22 cellular contexts compared by ENCODE assay signal in genomic region chr14:98167253-98167652, GRCh38.
DNase-seq lines count a peak whose midpoint lies in the region; ATAC-seq and TF ChIP-seq lines count a peak whose summit lies in the region.
"Had no signal": no experiment of that assay in that cellular context is flagged by ENCODE, and none has a peak within 500 bp of the region (broad histone marks: within the 10 kb centered on the region; RNA-seq: fewer than 3 reads in every experiment).

No MANE protein-coding gene starts in this region.

- no peaks in the 10 kb centered on the region for H3K27me3 Mint-ChIP-seq in activated CD4-positive, alpha-beta T cell treated with anti-CD3 and anti-CD28 coated beads, Interleukin-2, amount 10 ng/mL, durations not matched to agents 7 days and 5 days
- no peaks in the 10 kb centered on the region for H3K27me3 Mint-ChIP-seq in CD4-positive, alpha-beta T cell
- no peaks in the 10 kb centered on the region for H3K27me3 Mint-ChIP-seq in T-helper 17 cell
- H3K27me3 Mint-ChIP-seq in effector memory CD8-positive, alpha-beta T cell, result no peaks in the 10 kb centered on the region
- H3K27me3 Mint-ChIP-seq: B cell had no signal

- no peaks in the 10 kb centered on the region for H3F3A ChIP-seq in smooth muscle cell (ENCODE audit: low read depth)

- TF ChIP-seq CTCF in CD4-positive, alpha-beta T cell (IDR thresholded peaks at IDR 0.05), result no peak
- TF ChIP-seq CTCF in smooth muscle cell (IDR thresholded peaks at IDR 0.05; ENCODE audit: borderline replicate concordance, insufficient read depth, poor library complexity, severe bottlenecking), result no peak

- no peak for DNase-seq in activated CD4-positive, alpha-beta T cell treated with anti-CD3 and anti-CD28 coated beads, Interleukin-2, amount 10 ng/mL, durations not matched to agents 7 days and 5 days
- no peak for DNase-seq in activated CD4-positive, alpha-beta T cell treated with anti-CD3 and anti-CD28 coated beads for 4 hours
- no peak for DNase-seq in CD4-positive, alpha-beta T cell
- no peak for DNase-seq in T-helper 17 cell
- DNase-seq in effector memory CD8-positive, alpha-beta T cell, result no peak
- no peak for DNase-seq in LoVo (ENCODE audit: low spot score)
- DNase-seq in smooth muscle cell (lab: John Stamatoyannopoulos, UW; ENCODE audit: unreplicated experiment), result no peak
- DNase-seq: activated CD8-positive, alpha-beta memory T cell treated with anti-CD3 and anti-CD28 coated beads, Interleukin-2, amount 50 U/mL, for 48 hours; heart right ventricle; KBM-7; MV-4-11; NCI-H146; NCI-H2171 treated with DMSO at 0.1 percent for 48 hours; NCI-H524; nucleus accumbens; psoas muscle; SHP77 treated with DMSO at 0.1 percent for 48 hours; stimulated activated CD8-positive, alpha-beta memory T cell treated with anti-CD3 and anti-CD28 coated beads, Interleukin-4, amount 100 ng/mL, for 48 hours had no signal

- H4K20me1 ChIP-seq in smooth muscle cell (ENCODE audit: low read depth), result no peaks in the 10 kb centered on the region

- peaks cover 36% of the 10 kb centered on the region for H3K36me3 Mint-ChIP-seq in activated CD4-positive, alpha-beta T cell treated with anti-CD3 and anti-CD28 coated beads, Interleukin-2, amount 10 ng/mL, durations not matched to agents 7 days and 5 days (ENCODE audit: low read depth)
- peaks cover 13% of the 10 kb centered on the region for H3K36me3 Mint-ChIP-seq in CD4-positive, alpha-beta T cell (ENCODE audit: low read depth)
- H3K36me3 Mint-ChIP-seq in T-helper 17 cell (ENCODE audit: low read depth), result peaks cover 3% of the 10 kb centered on the region
- no peaks in the 10 kb centered on the region for H3K36me3 Mint-ChIP-seq in effector memory CD8-positive, alpha-beta T cell (ENCODE audit: insufficient read depth)

- H3K27me3 ChIP-seq in CD4-positive, alpha-beta T cell (ENCODE audit: control insufficient read depth, insufficient read depth, low read length), result no peaks in the 10 kb centered on the region
- no peaks in the 10 kb centered on the region for H3K27me3 ChIP-seq in smooth muscle cell (ENCODE audit: low read depth)

- H3K27ac ChIP-seq in CD4-positive, alpha-beta T cell (ENCODE audit: low read depth, low read length), result peak overlapping the region; percentile 64
- no peak overlapping the region for H3K27ac ChIP-seq in smooth muscle cell (ENCODE audit: low read depth)
- H3K27ac ChIP-seq: A549, psoas muscle had no signal

- no peaks in the 10 kb centered on the region for H3K79me2 ChIP-seq in smooth muscle cell (ENCODE audit: low read depth)

- H3K4me1 ChIP-seq in smooth muscle cell (ENCODE audit: low read depth), result no peaks in the 10 kb centered on the region
- H3K4me1 ChIP-seq: A549, psoas muscle had no signal

- H3K4me3 Mint-ChIP-seq in activated CD4-positive, alpha-beta T cell treated with anti-CD3 and anti-CD28 coated beads, Interleukin-2, amount 10 ng/mL, durations not matched to agents 7 days and 5 days, result peak overlapping the region; percentile 21
- H3K4me3 Mint-ChIP-seq in CD4-positive, alpha-beta T cell, result peak overlapping the region; percentile 64
- peak overlapping the region; percentile 58 for H3K4me3 Mint-ChIP-seq in T-helper 17 cell
- H3K4me3 Mint-ChIP-seq in effector memory CD8-positive, alpha-beta T cell, result peak overlapping the region in 1 of 2 donors; percentile 63
- H3K4me3 Mint-ChIP-seq: B cell had no signal

- ATAC-seq in CD4-positive, alpha-beta T cell (ENCODE audit: poor library complexity), result peak; percentile 55
- ATAC-seq in T-helper 17 cell, result peak; percentile 39
- ATAC-seq in effector memory CD8-positive, alpha-beta T cell (replicated peaks), result no peak
- no peak for ATAC-seq in GM21529 (IDR thresholded peaks at IDR 0.05; ENCODE audit: unreplicated experiment)
- ATAC-seq: A549, heart right ventricle, Panc1, psoas muscle had no signal

- peaks cover 89% of the 10 kb centered on the region for H3K4me1 Mint-ChIP-seq in activated CD4-positive, alpha-beta T cell treated with anti-CD3 and anti-CD28 coated beads, Interleukin-2, amount 10 ng/mL, durations not matched to agents 7 days and 5 days
- peaks cover 99% of the 10 kb centered on the region for H3K4me1 Mint-ChIP-seq in CD4-positive, alpha-beta T cell (ENCODE audit: low read depth)
- H3K4me1 Mint-ChIP-seq in T-helper 17 cell, result peaks cover 55% of the 10 kb centered on the region
- H3K4me1 Mint-ChIP-seq in effector memory CD8-positive, alpha-beta T cell (ENCODE audit: low read depth in 2 of 2), result peaks cover 42 to 49% of the 10 kb centered on the region in 2 donors
- H3K4me1 Mint-ChIP-seq: B cell had no signal

- peaks cover 27% of the 10 kb centered on the region for H3K9me3 Mint-ChIP-seq in activated CD4-positive, alpha-beta T cell treated with anti-CD3 and anti-CD28 coated beads, Interleukin-2, amount 10 ng/mL, durations not matched to agents 7 days and 5 days
- H3K9me3 Mint-ChIP-seq in CD4-positive, alpha-beta T cell, result peaks cover 3% of the 10 kb centered on the region
- no peaks in the 10 kb centered on the region for H3K9me3 Mint-ChIP-seq in effector memory CD8-positive, alpha-beta T cell

- WGBS in smooth muscle cell (ENCODE audit: low lambda C conversion rate), result 88% methylated on average over 9 of the region's 9 CpGs

- no peak overlapping the region for H3K9ac ChIP-seq in smooth muscle cell (ENCODE audit: low read depth)

- H3K36me3 ChIP-seq in smooth muscle cell (ENCODE audit: low read depth), result no peaks in the 10 kb centered on the region
- H3K36me3 ChIP-seq: heart right ventricle had no signal

- peak overlapping the region; percentile 94 for H3K27ac Mint-ChIP-seq in activated CD4-positive, alpha-beta T cell treated with anti-CD3 and anti-CD28 coated beads, Interleukin-2, amount 10 ng/mL, durations not matched to agents 7 days and 5 days
- peak overlapping the region; percentile 93 for H3K27ac Mint-ChIP-seq in CD4-positive, alpha-beta T cell
- peak overlapping the region; percentile 100 for H3K27ac Mint-ChIP-seq in T-helper 17 cell
- H3K27ac Mint-ChIP-seq in effector memory CD8-positive, alpha-beta T cell, result peak overlapping the region; percentile 79 to 89
- H3K27ac Mint-ChIP-seq: B cell had no signal

- POLR2A ChIA-PET in activated CD4-positive, alpha-beta T cell treated with anti-CD3 and anti-CD28 coated beads, Interleukin-2, amount 10 ng/mL, durations not matched to agents 7 days and 5 days (lab: Charles Lee), result no interaction called here
- POLR2A ChIA-PET in CD4-positive, alpha-beta T cell (lab: Charles Lee), result interaction anchor here (0.6 to 13.1 kb wide), 11 partner anchors 22 to 1105 kb away, joined by 3 to 468 read pairs (median 4); partner anchors contain the start of gene BCL11B

- intact Hi-C loops in CD4-positive, alpha-beta T cell (cut with DNase I, micrococcal nuclease), result no loop called here

- no peak overlapping the region for H3K4me2 ChIP-seq in smooth muscle cell
- H3K4me2 ChIP-seq: A549 had no signal

- CTCF ChIA-PET in activated CD4-positive, alpha-beta T cell treated with anti-CD3 and anti-CD28 coated beads, Interleukin-2, amount 10 ng/mL, durations not matched to agents 7 days and 5 days (lab: Charles Lee), result interaction anchor here (0.8 to 2.4 kb wide), 4 partner anchors 11 to 1099 kb away, joined by 4 to 9 read pairs (median 7); no protein-coding TSS in a partner anchor
- CTCF ChIA-PET in CD4-positive, alpha-beta T cell (lab: Charles Lee), result interaction anchor here (1.0 kb wide), 1 partner anchor 28 kb away, joined by 3 read pairs; no protein-coding TSS in a partner anchor

- no peak overlapping the region for H3K4me3 ChIP-seq in smooth muscle cell
- H3K4me3 ChIP-seq: A549, heart right ventricle, psoas muscle had no signal

- no peaks in the 10 kb centered on the region for H3K9me3 ChIP-seq in CD4-positive, alpha-beta T cell (ENCODE audit: control insufficient read depth, low read length)
- peaks cover 2% of the 10 kb centered on the region for H3K9me3 ChIP-seq in T-helper 17 cell (ENCODE audit: control insufficient read depth, low read length, poor library complexity, severe bottlenecking)
- H3K9me3 ChIP-seq in smooth muscle cell (replicated peaks; ENCODE audit: low read depth), result no peaks in the 10 kb centered on the region
- H3K9me3 ChIP-seq: A549, psoas muscle had no signal

- no peak overlapping the region for H2AFZ ChIP-seq in smooth muscle cell (ENCODE audit: low read depth)

Comparison
In these comparisons a context has a peak if more than half of its experiments do, and no peak if none do; other contexts are left out.
1. ATAC-seq: peak in CD4-positive, alpha-beta T cell (single experiment) and T-helper 17 cell (single experiment); none in effector memory CD8-positive, alpha-beta T cell (single experiment) and GM21529 (single experiment).
2. Peak in every context shown above with its lines, with median percentiles within 50 percentile points of each other: H3K27ac Mint-ChIP-seq.